12 cellular contexts compared by ENCODE assay signal in the genomic region with DNA sequence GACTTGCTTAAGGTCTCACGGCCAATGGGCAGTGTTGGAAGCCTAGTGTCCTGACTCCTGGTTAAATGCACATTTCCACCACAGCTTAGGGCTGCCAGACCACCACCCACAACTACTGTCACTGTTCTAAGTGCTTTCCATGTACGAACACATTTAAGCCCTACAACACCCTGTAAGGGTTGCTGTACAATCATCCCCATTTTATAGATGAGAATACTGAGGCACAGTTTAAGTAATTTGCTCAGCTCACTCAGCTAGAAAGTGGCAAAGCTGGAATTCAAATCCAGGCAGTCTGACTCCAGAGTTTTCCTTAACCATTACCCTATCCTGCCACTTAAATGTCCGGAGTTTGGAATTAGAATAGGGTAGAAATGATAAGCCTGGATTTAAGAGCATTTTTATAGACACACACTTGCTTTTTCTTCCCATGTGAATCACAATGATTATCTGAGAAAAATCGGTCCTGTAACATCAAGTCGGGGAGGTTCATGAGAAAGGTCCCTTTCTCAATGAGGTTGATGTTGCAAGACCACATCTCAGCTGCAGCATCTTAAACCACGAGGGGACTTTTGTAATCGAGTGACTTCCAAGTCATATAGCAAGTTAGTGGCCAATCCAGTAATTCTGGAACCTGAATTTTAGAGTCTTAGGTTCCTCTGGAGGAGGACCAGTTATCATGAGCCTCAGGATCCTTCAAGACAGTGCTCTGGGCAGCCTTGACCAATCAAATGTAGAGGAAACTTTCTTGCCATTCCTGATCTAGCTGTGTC. TPM values are rescaled to one million over a fixed set of nuclear protein-coding genes. Genes with fewer than 3 reads are reported as not detected.
A peak's percentile ranks its signal among the peaks of the same experiment; 100 is the strongest.
DNase-seq lines count a peak whose midpoint lies in the region; ATAC-seq and TF ChIP-seq lines count a peak whose summit lies in the region.
"Had no signal": no experiment of that assay in that cellular context is flagged by ENCODE, and none has a peak within 500 bp of the region (broad histone marks: within the 10 kb centered on the region; RNA-seq: fewer than 3 reads in every experiment).

No MANE protein-coding gene starts in this region.

- no peaks in the 10 kb centered on the region for H3K27me3 ChIP-seq in CD4-positive, alpha-beta T cell (ENCODE audit: control insufficient read depth, insufficient read depth, low read length)
- H3K27me3 ChIP-seq in heart right ventricle (no peaks in the 10 kb centered on the region), BE2C (no peaks in the 10 kb centered on the region)
- H3K27me3 ChIP-seq: cardiac muscle cell had no signal

- TF ChIP-seq CTCF in CD4-positive, alpha-beta T cell (IDR thresholded peaks at IDR 0.05) = no peak
- TF ChIP-seq CTCF in natural killer cell (IDR thresholded peaks at IDR 0.05) (no peak), heart right ventricle (IDR thresholded peaks at IDR 0.05) (no peak), BE2C (IDR thresholded peaks at IDR 0.05; ENCODE audit: low read depth, low read length) (no peak)

- no peak overlapping the region for H3K27ac ChIP-seq in CD4-positive, alpha-beta T cell (ENCODE audit: low read depth, low read length)
- no peak overlapping the region for H3K27ac ChIP-seq in heart right ventricle
- H3K27ac ChIP-seq: cardiac muscle cell, left ventricle myocardium inferior had no signal

- no peaks in the 10 kb centered on the region for H3K9me3 ChIP-seq in CD4-positive, alpha-beta T cell (ENCODE audit: control insufficient read depth, low read length)
- no peaks in the 10 kb centered on the region for H3K9me3 ChIP-seq in heart right ventricle
- H3K9me3 ChIP-seq in BE2C = no peaks in the 10 kb centered on the region
- H3K9me3 ChIP-seq: left ventricle myocardium inferior, SK-N-SH had no signal

- intact Hi-C loops in CD4-positive, alpha-beta T cell (cut with DNase I, micrococcal nuclease) = no loop called here
- intact Hi-C loops in natural killer cell (cut with micrococcal nuclease) = no loop called here
- intact Hi-C loops in heart right ventricle (cut with DNase I) = no loop called here

- H3K4me3 ChIP-seq in heart right ventricle (no peak overlapping the region), BE2C (ENCODE audit: low read depth, low read length) (no peak overlapping the region)
- H3K4me3 ChIP-seq: cardiac muscle cell, left ventricle myocardium inferior had no signal

- 90 to 91% methylated on average over 7 of the region's 7 CpGs for WGBS in heart right ventricle, 2 donors

- peak overlapping the region; percentile 59 for H3K27ac Mint-ChIP-seq in CD4-positive, alpha-beta T cell
- H3K27ac Mint-ChIP-seq in IgD-negative memory B cell (peak overlapping the region in 2 of 3 donors; percentile 40 to 71), natural killer cell (peak overlapping the region; percentile 31 to 81)
- H3K27ac Mint-ChIP-seq in activated CD4-positive, alpha-beta memory T cell treated with anti-CD3 and anti-CD28 coated beads, Interleukin-2, amount 10 ng/mL, durations not matched to agents 7 days and 5 days = peak overlapping the region; percentile 36

- peaks cover 48% of the 10 kb centered on the region for H3K4me1 Mint-ChIP-seq in CD4-positive, alpha-beta T cell (ENCODE audit: low read depth)
- H3K4me1 Mint-ChIP-seq in IgD-negative memory B cell = peaks cover 46 to 48% (median 48%) of the 10 kb centered on the region in 3 donors
- peaks cover 59% of the 10 kb centered on the region for H3K4me1 Mint-ChIP-seq in activated CD4-positive, alpha-beta memory T cell treated with anti-CD3 and anti-CD28 coated beads, Interleukin-2, amount 10 ng/mL, durations not matched to agents 7 days and 5 days
- peaks cover 20 to 34% of the 10 kb centered on the region in 2 donors for H3K4me1 Mint-ChIP-seq in natural killer cell

- H3K36me3 Mint-ChIP-seq in CD4-positive, alpha-beta T cell (ENCODE audit: low read depth) = peaks cover 3% of the 10 kb centered on the region
- H3K36me3 Mint-ChIP-seq in IgD-negative memory B cell (peaks cover 8% of the 10 kb centered on the region), natural killer cell (no peaks in the 10 kb centered on the region)
- H3K36me3 Mint-ChIP-seq in activated CD4-positive, alpha-beta memory T cell treated with anti-CD3 and anti-CD28 coated beads, Interleukin-2, amount 10 ng/mL, durations not matched to agents 7 days and 5 days (ENCODE audit: low read depth) = peaks cover 78% of the 10 kb centered on the region

- no peaks in the 10 kb centered on the region for H3K27me3 Mint-ChIP-seq in CD4-positive, alpha-beta T cell
- no peaks in the 10 kb centered on the region for H3K27me3 Mint-ChIP-seq in IgD-negative memory B cell
- no peaks in the 10 kb centered on the region for H3K27me3 Mint-ChIP-seq in activated CD4-positive, alpha-beta memory T cell treated with anti-CD3 and anti-CD28 coated beads, Interleukin-2, amount 10 ng/mL, durations not matched to agents 7 days and 5 days
- H3K27me3 Mint-ChIP-seq in natural killer cell (ENCODE audit: low read depth in 2 of 2) = no peaks in the 10 kb centered on the region

- ATAC-seq in CD4-positive, alpha-beta T cell (ENCODE audit: poor library complexity) = no peak
- ATAC-seq in natural killer cell = peak in 2 of 3 donors; percentile 24 to 40
- ATAC-seq in heart right ventricle = no peak

- H3K4me1 ChIP-seq in heart right ventricle = peaks cover 0 to 53% (median 0%) of the 10 kb centered on the region in 9 donors
- no peaks in the 10 kb centered on the region for H3K4me1 ChIP-seq in BE2C
- H3K4me1 ChIP-seq: left ventricle myocardium inferior had no signal

- H3K9me3 Mint-ChIP-seq in CD4-positive, alpha-beta T cell = no peaks in the 10 kb centered on the region
- H3K9me3 Mint-ChIP-seq in IgD-negative memory B cell = no peaks in the 10 kb centered on the region
- H3K9me3 Mint-ChIP-seq in activated CD4-positive, alpha-beta memory T cell treated with anti-CD3 and anti-CD28 coated beads, Interleukin-2, amount 10 ng/mL, durations not matched to agents 7 days and 5 days = no peaks in the 10 kb centered on the region
- no peaks in the 10 kb centered on the region for H3K9me3 Mint-ChIP-seq in natural killer cell

- CTCF ChIA-PET in CD4-positive, alpha-beta T cell (lab: Charles Lee) = interaction anchor here (1.2 kb wide), 1 partner anchor 115 kb away, joined by 4 read pairs; no protein-coding TSS in a partner anchor
- CTCF ChIA-PET in activated CD4-positive, alpha-beta memory T cell treated with anti-CD3 and anti-CD28 coated beads, Interleukin-2, amount 10 ng/mL, durations not matched to agents 7 days and 5 days (lab: Charles Lee) = interaction anchor here (8.9 to 12.4 kb wide), 2 partner anchors 18 to 24 kb away, joined by 131 to 192 read pairs; no protein-coding TSS in a partner anchor

- peaks cover 0 to 24% (median 0%) of the 10 kb centered on the region in 9 donors for H3K36me3 ChIP-seq in heart right ventricle
- H3K36me3 ChIP-seq in BE2C = no peaks in the 10 kb centered on the region; the same call in none of the 2 replicates
- H3K36me3 ChIP-seq: cardiac muscle cell, left ventricle myocardium inferior had no signal

- POLR2A ChIA-PET in CD4-positive, alpha-beta T cell (lab: Charles Lee) = interaction anchor here (0.6 kb wide), 1 partner anchor 76 kb away, joined by 3 read pairs; no protein-coding TSS in a partner anchor
- POLR2A ChIA-PET in activated CD4-positive, alpha-beta memory T cell treated with anti-CD3 and anti-CD28 coated beads, Interleukin-2, amount 10 ng/mL, durations not matched to agents 7 days and 5 days (lab: Charles Lee) = interaction anchor here (1.3 to 15.2 kb wide), 5 partner anchors 7 to 22 kb away, joined by 4 to 121 read pairs (median 7); partner anchors contain the start of gene E2F2

- no peak overlapping the region for H3K4me3 Mint-ChIP-seq in CD4-positive, alpha-beta T cell
- peak overlapping the region in 1 of 4 donors; percentile 70 for H3K4me3 Mint-ChIP-seq in IgD-negative memory B cell
- no peak overlapping the region for H3K4me3 Mint-ChIP-seq in activated CD4-positive, alpha-beta memory T cell treated with anti-CD3 and anti-CD28 coated beads, Interleukin-2, amount 10 ng/mL, durations not matched to agents 7 days and 5 days
- no peak overlapping the region for H3K4me3 Mint-ChIP-seq in natural killer cell

- no peak for DNase-seq in CD4-positive, alpha-beta T cell
- no peak for DNase-seq in activated CD4-positive, alpha-beta memory T cell treated with anti-CD3 and anti-CD28 coated beads, Interleukin-2, amount 10 ng/mL, durations not matched to agents 7 days and 5 days
- no peak for DNase-seq in natural killer cell
- no peak for DNase-seq in NCI-H2107 (lab: John Stamatoyannopoulos, UW)
- DNase-seq in heart right ventricle = no peak
- DNase-seq in amygdala (lab: John Stamatoyannopoulos, UW) = no peak
- DNase-seq in BE2C = no peak
- DNase-seq: left ventricle myocardium inferior, NCI-H1930 had no signal

RNA-seq across cellular contexts. Expression of gene E2F2, which starts 8.6 kb away (rescaled TPM):
- total RNA-seq in CD4-positive, alpha-beta T cell = under 1 TPM; 0.50 to 0.69 TPM
- polyA plus RNA-seq in IgD-negative memory B cell (2.2 TPM), heart right ventricle (under 1 TPM in 1 of 2 donors, not detected in 1; 0.06 TPM)
- 10 to 100 TPM; 93.4 to 98.9 TPM for total RNA-seq in activated CD4-positive, alpha-beta memory T cell treated with anti-CD3 and anti-CD28 coated beads, Interleukin-2, amount 10 ng/mL, durations not matched to agents 7 days and 5 days
- total RNA-seq in natural killer cell (1 to 10 TPM; 2.1 to 3.9 (median 3.2) TPM), heart right ventricle (1 to 10 TPM in 1 of 10 donors, under 1 TPM in 8, not detected in 1; 0.04 to 2.3 (median 0.17) TPM)
- polyA plus RNA-seq in BE2C (2012; ENCODE audit: insufficient read depth, insufficient read length, low read depth) = 0.73 TPM

RNA-seq across cellular contexts. Expression of gene ID3, which starts 36.9 kb away (rescaled TPM):
- 10 to 100 TPM; 89.8 to 90.4 TPM for total RNA-seq in CD4-positive, alpha-beta T cell
- polyA plus RNA-seq in IgD-negative memory B cell (74.0 TPM), heart right ventricle (100 to 1,000 TPM in 1 of 2 donors, 10 to 100 TPM in 1; 73.6 to 217 TPM)
- total RNA-seq in activated CD4-positive, alpha-beta memory T cell treated with anti-CD3 and anti-CD28 coated beads, Interleukin-2, amount 10 ng/mL, durations not matched to agents 7 days and 5 days = 10 to 100 TPM; 14.7 to 14.8 TPM
- total RNA-seq in natural killer cell (1 to 10 TPM in 2 of 3 donors, under 1 TPM in 1; 0.29 to 6.5 (median 2.4) TPM), heart right ventricle (100 to 1,000 TPM in 3 of 10 donors, 10 to 100 TPM in 7; 44.7 to 148 (median 83.4) TPM)
- 63.3 TPM for polyA plus RNA-seq in BE2C (2012; ENCODE audit: insufficient read depth, insufficient read length, low read depth)

RNA-seq across cellular contexts. Expression of gene ASAP3, which starts 38.5 kb away (rescaled TPM):
- total RNA-seq in CD4-positive, alpha-beta T cell = 1 to 10 TPM in 1 of 2 experiments, under 1 TPM in 1; 0.81 to 1.2 TPM
- polyA plus RNA-seq in IgD-negative memory B cell = 0.66 TPM
- under 1 TPM; 0.43 to 0.63 TPM for total RNA-seq in activated CD4-positive, alpha-beta memory T cell treated with anti-CD3 and anti-CD28 coated beads, Interleukin-2, amount 10 ng/mL, durations not matched to agents 7 days and 5 days
- under 1 TPM; 0.25 to 0.70 (median 0.59) TPM for total RNA-seq in natural killer cell
- 10 to 100 TPM; 15.5 to 58.4 (median 30.4) TPM for total RNA-seq in heart right ventricle
- polyA plus RNA-seq in heart right ventricle = 10 to 100 TPM; 22.9 to 58.2 TPM
- polyA plus RNA-seq in BE2C (2012; ENCODE audit: insufficient read depth, insufficient read length, low read depth) = 2.9 TPM

Comparison
In these comparisons a context has a peak if more than half of its experiments do, and no peak if none do; other contexts are left out.
1. ATAC-seq: peak in natural killer cell (2 of 3); none in CD4-positive, alpha-beta T cell (single experiment) and heart right ventricle (0 of 8).
2. RNA of gene E2F2, which starts 8.6 kb away (total RNA-seq): 93.4 to 98.9 TPM in activated CD4-positive, alpha-beta memory T cell treated with anti-CD3 and anti-CD28 coated beads, Interleukin-2, amount 10 ng/mL, durations not matched to agents 7 days and 5 days; 2.1 to 3.9 TPM in natural killer cell, 0.50 to 0.69 TPM in CD4-positive, alpha-beta T cell and 0.04 to 2.3 TPM in heart right ventricle; every median in the first group is over 10 times any median in the second.
3. RNA of gene ASAP3, which starts 38.5 kb away (total RNA-seq): 15.5 to 58.4 TPM in heart right ventricle; 0.81 to 1.2 TPM in CD4-positive, alpha-beta T cell, 0.43 to 0.63 TPM in activated CD4-positive, alpha-beta memory T cell treated with anti-CD3 and anti-CD28 coated beads, Interleukin-2, amount 10 ng/mL, durations not matched to agents 7 days and 5 days and 0.25 to 0.70 TPM in natural killer cell; every median in the first group is over 4 times any median in the second.
4. Peak in every context shown above with its lines, with median percentiles within 50 percentile points of each other: H3K27ac Mint-ChIP-seq.